8 cellular contexts compared by ENCODE assay signal in the genomic region with DNA sequence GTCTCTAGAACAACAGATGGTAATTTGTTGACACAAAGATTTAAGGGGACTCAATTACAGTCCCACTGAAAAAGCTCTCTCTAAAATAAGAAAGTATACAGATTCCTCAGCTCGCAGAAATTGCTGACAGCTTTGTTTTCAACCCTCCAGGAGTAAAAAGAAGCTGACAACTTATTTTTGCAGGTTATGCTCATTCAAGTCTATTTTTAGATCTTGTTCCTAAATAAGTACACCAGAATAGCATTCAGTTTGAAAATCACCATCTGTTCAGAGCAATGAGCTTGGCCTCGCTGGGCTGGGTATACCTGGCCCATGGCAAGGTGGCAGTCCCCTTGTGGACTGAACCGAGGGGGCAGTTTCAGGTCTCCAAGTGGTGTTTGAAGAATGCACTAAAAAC.
A peak's percentile ranks its signal among the peaks of the same experiment; 100 is the strongest.
DNase-seq lines count a peak whose midpoint lies in the region; ATAC-seq, FAIRE-seq and TF ChIP-seq lines count a peak whose summit lies in the region.

No MANE protein-coding gene starts in this region.

- no peaks in the 10 kb centered on the region for H3K27me3 Mint-ChIP-seq in activated naive CD4-positive, alpha-beta T cell treated with anti-CD3 and anti-CD28 coated beads for 36 hours (ENCODE audit: low read depth)
- H3K27me3 Mint-ChIP-seq in activated T-cell treated with anti-CD3 and anti-CD28 coated beads, Interleukin-2, amount 50 U/mL, for 72 hours (ENCODE audit: low read depth): no peaks in the 10 kb centered on the region

- TF ChIP-seq CTCF in kidney (IDR thresholded peaks at IDR 0.05; ENCODE audit: borderline replicate concordance, extremely low read depth, insufficient read depth) (no peak), thoracic aorta (IDR thresholded peaks at IDR 0.05) (peak; percentile 12)

- no peaks in the 10 kb centered on the region for H3K27me3 ChIP-seq in thoracic aorta (replicated peaks; ENCODE audit: insufficient read depth)

- CTCF ChIA-PET in activated naive CD4-positive, alpha-beta T cell treated with anti-CD3 and anti-CD28 coated beads for 36 hours (lab: Charles Lee): interaction anchor here (0.9 to 3.1 kb wide), 9 partner anchors 13 to 234 kb away, joined by 3 to 23 read pairs (median 6); no protein-coding TSS in a partner anchor

- H3K4me3 Mint-ChIP-seq in activated naive CD4-positive, alpha-beta T cell treated with anti-CD3 and anti-CD28 coated beads for 36 hours: peak overlapping the region; percentile 28
- H3K4me3 Mint-ChIP-seq in activated T-cell treated with anti-CD3 and anti-CD28 coated beads, Interleukin-2, amount 50 U/mL, for 72 hours: peak overlapping the region; percentile 54 to 79

- H3K4me3 ChIP-seq in kidney (ENCODE audit: low read length in 2 of 2) (peak overlapping the region in 1 of 2 donors; percentile 2), thoracic aorta (peak overlapping the region; percentile 79)

- no peaks in the 10 kb centered on the region for H3K36me3 ChIP-seq in kidney (ENCODE audit: control insufficient read depth in 1 of 2, insufficient read depth in 2 of 2, low read length in 2 of 2)
- no peaks in the 10 kb centered on the region for H3K36me3 ChIP-seq in thoracic aorta

- H3K9me3 Mint-ChIP-seq in activated naive CD4-positive, alpha-beta T cell treated with anti-CD3 and anti-CD28 coated beads for 36 hours: peaks cover 11% of the 10 kb centered on the region
- peaks cover 5 to 15% of the 10 kb centered on the region in 2 donors for H3K9me3 Mint-ChIP-seq in activated T-cell treated with anti-CD3 and anti-CD28 coated beads, Interleukin-2, amount 50 U/mL, for 72 hours

- no peak for ATAC-seq in activated T-cell treated with anti-CD3 and anti-CD28 coated beads, Interleukin-2, amount 50 U/mL, for 72 hours (replicated peaks in 1 of 2)
- ATAC-seq in thoracic aorta (ENCODE audit: insufficient number of reproducible peaks, low FRiP score, low read depth): no peak
- ATAC-seq in GM18909 (IDR thresholded peaks at IDR 0.05; ENCODE audit: poor library complexity, unreplicated experiment): no peak

- peak overlapping the region; percentile 88 to 100 for H3K27ac ChIP-seq in kidney (ENCODE audit: low read depth in 2 of 2, low read length in 2 of 2)
- H3K27ac ChIP-seq in thoracic aorta: peak overlapping the region; percentile 100

- no peak for FAIRE-seq in kidney (lab: Jason Lieb, UNC)

- intact Hi-C loops in activated naive CD4-positive, alpha-beta T cell treated with anti-CD3 and anti-CD28 coated beads for 36 hours (cut with micrococcal nuclease): loop anchor here (5.0 kb wide), 1 partner anchor 105 kb away; no protein-coding TSS in a partner anchor
- intact Hi-C loops in kidney (cut with DNase I): no loop called here

- no peak for DNase-seq in activated naive CD4-positive, alpha-beta T cell treated with anti-CD3 and anti-CD28 coated beads for 36 hours
- DNase-seq in activated naive CD4-positive, alpha-beta T cell (lab: John Stamatoyannopoulos, UW): no peak
- no peak for DNase-seq in activated T-cell treated with anti-CD3 and anti-CD28 coated beads, Interleukin-2, amount 50 U/mL, for 72 hours
- peak; percentile 65 for DNase-seq in kidney
- no peak for DNase-seq in thoracic aorta (ENCODE audit: low spot score)
- no peak for DNase-seq in kidney glomerular epithelial cell (lab: John Stamatoyannopoulos, UW)
- no peak for DNase-seq in NCI-H1092 treated with DMSO at 0.1 percent for 48 hours (lab: John Stamatoyannopoulos, UW)

- H3K4me1 ChIP-seq in kidney (ENCODE audit: control insufficient read depth in 1 of 2, insufficient read depth in 1 of 2, low read depth in 1 of 2, low read length in 2 of 2) (peaks cover 39 to 50% of the 10 kb centered on the region in 2 donors), thoracic aorta (ENCODE audit: control insufficient read depth in 1 of 2, low read depth in 2 of 2) (peaks cover 24 to 53% of the 10 kb centered on the region in 2 donors)

- H3K36me3 Mint-ChIP-seq in activated naive CD4-positive, alpha-beta T cell treated with anti-CD3 and anti-CD28 coated beads for 36 hours (ENCODE audit: low read depth): peaks cover 3% of the 10 kb centered on the region
- H3K36me3 Mint-ChIP-seq in activated T-cell treated with anti-CD3 and anti-CD28 coated beads, Interleukin-2, amount 50 U/mL, for 72 hours (ENCODE audit: insufficient read depth in 2 of 2): peaks cover 17 to 18% of the 10 kb centered on the region in 2 donors

- H3K9me3 ChIP-seq in kidney (ENCODE audit: control insufficient read depth in 1 of 2, low read length in 2 of 2) (no peaks in the 10 kb centered on the region), thoracic aorta (no peaks in the 10 kb centered on the region)

- H3K4me1 Mint-ChIP-seq in activated naive CD4-positive, alpha-beta T cell treated with anti-CD3 and anti-CD28 coated beads for 36 hours (ENCODE audit: low read depth): peaks cover 39% of the 10 kb centered on the region
- H3K4me1 Mint-ChIP-seq in activated T-cell treated with anti-CD3 and anti-CD28 coated beads, Interleukin-2, amount 50 U/mL, for 72 hours (ENCODE audit: low read depth): peaks cover 81% of the 10 kb centered on the region

- peak overlapping the region; percentile 90 for H3K27ac Mint-ChIP-seq in activated naive CD4-positive, alpha-beta T cell treated with anti-CD3 and anti-CD28 coated beads for 36 hours
- peak overlapping the region; percentile 99 for H3K27ac Mint-ChIP-seq in activated T-cell treated with anti-CD3 and anti-CD28 coated beads, Interleukin-2, amount 50 U/mL, for 72 hours

- H3K9ac ChIP-seq in kidney (ENCODE audit: low read length in 2 of 2): peak overlapping the region in 1 of 2 donors; percentile 7
